In genomic region chr12:68455676-68456345, GRCh38 we compare ENCODE assay signal across 11 cellular contexts.
DNase-seq lines count a peak whose midpoint lies in the region; ATAC-seq and TF ChIP-seq lines count a peak whose summit lies in the region.
"Had no signal": no experiment of that assay in that cellular context is flagged by ENCODE, and none has a peak within 500 bp of the region (broad histone marks: within the 10 kb centered on the region; RNA-seq: fewer than 3 reads in every experiment).

No MANE protein-coding gene starts in this region.

- H3K27ac Mint-ChIP-seq in activated T-cell treated with anti-CD3 and anti-CD28 coated beads, Interleukin-2, amount 50 U/mL, for 72 hours, result peak overlapping the region; percentile 86
- peak overlapping the region; percentile 26 for H3K27ac Mint-ChIP-seq in mesothelial cell of epicardium

- H3K27me3 ChIP-seq in vagina, result no peaks in the 10 kb centered on the region
- H3K27me3 ChIP-seq: transverse colon had no signal

- peak; percentile 40 for ATAC-seq in GM18909 (IDR thresholded peaks at IDR 0.05; ENCODE audit: poor library complexity, unreplicated experiment)
- ATAC-seq in activated T-cell treated with anti-CD3 and anti-CD28 coated beads, Interleukin-2, amount 50 U/mL, for 72 hours (replicated peaks in 1 of 2), result no peak

- no peak for TF ChIP-seq CTCF in mesothelial cell of epicardium (IDR thresholded peaks at IDR 0.05; ENCODE audit: unreplicated experiment)
- no peak for TF ChIP-seq CTCF in vagina (IDR thresholded peaks at IDR 0.05)

- peaks cover 24% of the 10 kb centered on the region for H3K4me1 ChIP-seq in vagina

- intact Hi-C loops in vagina (cut with DNase I), result no loop called here

- TF ChIP-seq POLR2A in vagina (IDR thresholded peaks at IDR 0.05), result no peak

- H3K4me3 ChIP-seq in vagina, result no peak overlapping the region
- H3K4me3 ChIP-seq: transverse colon had no signal

- H3K9me3 ChIP-seq in vagina, result no peaks in the 10 kb centered on the region
- H3K9me3 ChIP-seq: transverse colon had no signal

- H3K9me3 Mint-ChIP-seq in activated T-cell treated with anti-CD3 and anti-CD28 coated beads, Interleukin-2, amount 50 U/mL, for 72 hours, result peaks cover 5 to 8% of the 10 kb centered on the region in 2 donors
- peaks cover 5% of the 10 kb centered on the region for H3K9me3 Mint-ChIP-seq in mesothelial cell of epicardium

- H3K36me3 ChIP-seq in vagina, result no peaks in the 10 kb centered on the region
- H3K36me3 ChIP-seq: transverse colon had no signal

- DNase-seq in DMS153 (lab: John Stamatoyannopoulos, UW) (peak; percentile 46), DMS153 treated with DMSO at 0.1 percent for 48 hours (lab: John Stamatoyannopoulos, UW; ENCODE audit: unreplicated experiment) (no peak), mesothelial cell of epicardium (ENCODE audit: low spot score in 2 of 2, unreplicated experiment in 2 of 2) (no peak), vagina (ENCODE audit: extremely low spot score in 2 of 2) (no peak), epidermal melanocyte (ENCODE audit: insufficient read length, low spot score) (no peak), SHP77 treated with DMSO at 0.1 percent for 48 hours (lab: John Stamatoyannopoulos, UW) (no peak)
- DNase-seq in activated T-cell treated with anti-CD3 and anti-CD28 coated beads, Interleukin-2, amount 50 U/mL, for 72 hours, result peak in 1 of 2 donors; percentile 34
- DNase-seq: aorta, transverse colon had no signal

- H3K36me3 Mint-ChIP-seq in activated T-cell treated with anti-CD3 and anti-CD28 coated beads, Interleukin-2, amount 50 U/mL, for 72 hours (ENCODE audit: insufficient read depth in 2 of 2), result peaks cover 2 to 3% of the 10 kb centered on the region in 2 donors
- H3K36me3 Mint-ChIP-seq in mesothelial cell of epicardium, result no peaks in the 10 kb centered on the region

- H3K4me1 Mint-ChIP-seq in activated T-cell treated with anti-CD3 and anti-CD28 coated beads, Interleukin-2, amount 50 U/mL, for 72 hours (ENCODE audit: low read depth), result peaks cover 57% of the 10 kb centered on the region
- peaks cover 50% of the 10 kb centered on the region for H3K4me1 Mint-ChIP-seq in mesothelial cell of epicardium

- peak overlapping the region; percentile 8 to 58 for H3K4me3 Mint-ChIP-seq in activated T-cell treated with anti-CD3 and anti-CD28 coated beads, Interleukin-2, amount 50 U/mL, for 72 hours
- H3K4me3 Mint-ChIP-seq in mesothelial cell of epicardium, result no peak overlapping the region

- no peak overlapping the region for H3K27ac ChIP-seq in vagina
- H3K27ac ChIP-seq: 22Rv1, transverse colon had no signal

- no peaks in the 10 kb centered on the region for H3K27me3 Mint-ChIP-seq in activated T-cell treated with anti-CD3 and anti-CD28 coated beads, Interleukin-2, amount 50 U/mL, for 72 hours (ENCODE audit: low read depth)
- H3K27me3 Mint-ChIP-seq in mesothelial cell of epicardium (ENCODE audit: low read depth), result no peaks in the 10 kb centered on the region
